In genomic region chr17:72745241-72745640, GRCh38 we compare ENCODE assay signal across 8 cellular contexts.
"Had no signal": no experiment of that assay in that cellular context is flagged by ENCODE, and none has a peak within 500 bp of the region (broad histone marks: within the 10 kb centered on the region; RNA-seq: fewer than 3 reads in every experiment).

No MANE protein-coding gene starts in this region.

- H2AFZ ChIP-seq: GM23248, GM23338 had no signal

- H3K27ac ChIP-seq: GM23248 had no signal

- H3K4me3 ChIP-seq: GM23248, GM23338, HAP-1 had no signal

- H3K9ac ChIP-seq: GM23248 had no signal

- H3K4me2 ChIP-seq: GM23338 had no signal

- DNase-seq: GM23248, GOT3, H7, H9, HCEC 1CT, HFFc6 had no signal

- H3K9me3 ChIP-seq: HAP-1 had no signal

- H3K36me3 ChIP-seq: HAP-1 had no signal
